Comparison of ENCODE assay signal across 1 cellular context in genomic region chr1:23790696-23791433, GRCh38.
A peak's percentile ranks its signal among the peaks of the same experiment; 100 is the strongest.
TF ChIP-seq lines count a peak whose summit lies in the region.

Gene LYPLA2 (plus strand): TSS chr1:23791145. CDS start chr1:23792683, 1,538 bp downstream.

TF ChIP-seq in K562, 482 proteins besides CTCF, POLR2A, EP300 and RAD21 (continued from another document and continues in another):
- TF ChIP-seq CUX1 (CRISPR knock-in tag; IDR thresholded peaks at IDR 0.05) (no peak), PURB (CRISPR knock-in tag; IDR thresholded peaks at IDR 0.05; ENCODE audit: low read depth) (no peak), PHF8 (IDR thresholded peaks at IDR 0.05; ENCODE audit: borderline replicate concordance, low read length) (peak; percentile 59; the same call in 1 of the 2 replicates), RBM39 (optimal IDR thresholded peaks at IDR 0.05; ENCODE audit: low read depth, low read length) (no peak), ZNF655 (CRISPR knock-in tag; IDR thresholded peaks at IDR 0.05) (no peak), NR2C2 (CRISPR knock-in tag; IDR thresholded peaks at IDR 0.05) (no peak), NR2C2 (tag; IDR thresholded peaks at IDR 0.05) (no peak; the same call in 1 of the 2 replicates), MTF1 (CRISPR knock-in tag; IDR thresholded peaks at IDR 0.05; ENCODE audit: borderline replicate concordance) (no peak), SP1 (CRISPR knock-in tag; IDR thresholded peaks at IDR 0.05) (peak; percentile 29; the same call in 1 of the 2 replicates), KDM2B (CRISPR knock-in tag; IDR thresholded peaks at IDR 0.05) (0 out of 2 replicates have a peak, but pooled peaks have one; percentile 22), XRCC5 (IDR thresholded peaks at IDR 0.05; ENCODE audit: low read depth, low read length) (0 out of 2 replicates have a peak, but pooled peaks have one; percentile 14), ATF3 (IDR thresholded peaks at IDR 0.05) (no peak), ATF3 (CRISPR knock-in tag; conservative IDR thresholded peaks at IDR 0.05) (no peak), ZNF121 (CRISPR knock-in tag; conservative IDR thresholded peaks at IDR 0.05) (no peak), HDAC8 (tag; IDR thresholded peaks at IDR 0.05) (no peak), SMARCE1 (IDR thresholded peaks at IDR 0.05) (no peak), ETS1 (conservative IDR thresholded peaks at IDR 0.05; ENCODE audit: control insufficient read depth, low read depth, low read length) (peak; percentile 75; the same call in 1 of the 2 replicates), POLR2H (tag; IDR thresholded peaks at IDR 0.05; ENCODE audit: low read depth) (peak; percentile 40), ZNF512 (tag; IDR thresholded peaks at IDR 0.05) (no peak), POLR2AphosphoS2 (IDR thresholded peaks at IDR 0.05; ENCODE audit: low read length) (no peak), SMARCA4 (IDR thresholded peaks at IDR 0.05) (no peak), SAFB2 (IDR thresholded peaks at IDR 0.05; ENCODE audit: borderline replicate concordance, low read depth, low read length, severe bottlenecking) (no peak), ZNF133 (CRISPR knock-in tag; IDR thresholded peaks at IDR 0.05) (no peak), DIDO1 (tag; IDR thresholded peaks at IDR 0.05; ENCODE audit: low read depth) (peak; percentile 79; the same call in 1 of the 2 replicates), BRD9 (IDR thresholded peaks at IDR 0.05; ENCODE audit: low read depth, partially characterized antibody) (peak; percentile 57), ZEB2 (IDR thresholded peaks at IDR 0.05) (no peak), TCFL5 (CRISPR knock-in tag; conservative IDR thresholded peaks at IDR 0.05) (no peak), MITF (IDR thresholded peaks at IDR 0.05) (no peak)
- TF ChIP-seq, protein P1, sequence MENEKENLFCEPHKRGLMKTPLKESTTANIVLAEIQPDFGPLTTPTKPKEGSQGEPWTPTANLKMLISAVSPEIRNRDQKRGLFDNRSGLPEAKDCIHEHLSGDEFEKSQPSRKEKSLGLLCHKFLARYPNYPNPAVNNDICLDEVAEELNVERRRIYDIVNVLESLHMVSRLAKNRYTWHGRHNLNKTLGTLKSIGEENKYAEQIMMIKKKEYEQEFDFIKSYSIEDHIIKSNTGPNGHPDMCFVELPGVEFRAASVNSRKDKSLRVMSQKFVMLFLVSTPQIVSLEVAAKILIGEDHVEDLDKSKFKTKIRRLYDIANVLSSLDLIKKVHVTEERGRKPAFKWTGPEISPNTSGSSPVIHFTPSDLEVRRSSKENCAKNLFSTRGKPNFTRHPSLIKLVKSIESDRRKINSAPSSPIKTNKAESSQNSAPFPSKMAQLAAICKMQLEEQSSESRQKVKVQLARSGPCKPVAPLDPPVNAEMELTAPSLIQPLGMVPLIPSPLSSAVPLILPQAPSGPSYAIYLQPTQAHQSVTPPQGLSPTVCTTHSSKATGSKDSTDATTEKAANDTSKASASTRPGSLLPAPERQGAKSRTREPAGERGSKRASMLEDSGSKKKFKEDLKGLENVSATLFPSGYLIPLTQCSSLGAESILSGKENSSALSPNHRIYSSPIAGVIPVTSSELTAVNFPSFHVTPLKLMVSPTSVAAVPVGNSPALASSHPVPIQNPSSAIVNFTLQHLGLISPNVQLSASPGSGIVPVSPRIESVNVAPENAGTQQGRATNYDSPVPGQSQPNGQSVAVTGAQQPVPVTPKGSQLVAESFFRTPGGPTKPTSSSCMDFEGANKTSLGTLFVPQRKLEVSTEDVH (IDR thresholded peaks at IDR 0.05; ENCODE audit: low read depth, partially characterized antibody): peak; percentile 98
- TF ChIP-seq, protein P2, sequence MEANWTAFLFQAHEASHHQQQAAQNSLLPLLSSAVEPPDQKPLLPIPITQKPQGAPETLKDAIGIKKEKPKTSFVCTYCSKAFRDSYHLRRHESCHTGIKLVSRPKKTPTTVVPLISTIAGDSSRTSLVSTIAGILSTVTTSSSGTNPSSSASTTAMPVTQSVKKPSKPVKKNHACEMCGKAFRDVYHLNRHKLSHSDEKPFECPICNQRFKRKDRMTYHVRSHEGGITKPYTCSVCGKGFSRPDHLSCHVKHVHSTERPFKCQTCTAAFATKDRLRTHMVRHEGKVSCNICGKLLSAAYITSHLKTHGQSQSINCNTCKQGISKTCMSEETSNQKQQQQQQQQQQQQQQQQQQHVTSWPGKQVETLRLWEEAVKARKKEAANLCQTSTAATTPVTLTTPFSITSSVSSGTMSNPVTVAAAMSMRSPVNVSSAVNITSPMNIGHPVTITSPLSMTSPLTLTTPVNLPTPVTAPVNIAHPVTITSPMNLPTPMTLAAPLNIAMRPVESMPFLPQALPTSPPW (CRISPR knock-in tag; IDR thresholded peaks at IDR 0.05): peak; percentile 95
- TF ChIP-seq, protein P3, sequence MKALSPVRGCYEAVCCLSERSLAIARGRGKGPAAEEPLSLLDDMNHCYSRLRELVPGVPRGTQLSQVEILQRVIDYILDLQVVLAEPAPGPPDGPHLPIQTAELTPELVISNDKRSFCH (CRISPR knock-in tag; IDR thresholded peaks at IDR 0.05): no peak
- TF ChIP-seq, protein P3 (tag; IDR thresholded peaks at IDR 0.05): peak; percentile 53; the same call in 1 of the 2 replicates
- TF ChIP-seq, protein P4, sequence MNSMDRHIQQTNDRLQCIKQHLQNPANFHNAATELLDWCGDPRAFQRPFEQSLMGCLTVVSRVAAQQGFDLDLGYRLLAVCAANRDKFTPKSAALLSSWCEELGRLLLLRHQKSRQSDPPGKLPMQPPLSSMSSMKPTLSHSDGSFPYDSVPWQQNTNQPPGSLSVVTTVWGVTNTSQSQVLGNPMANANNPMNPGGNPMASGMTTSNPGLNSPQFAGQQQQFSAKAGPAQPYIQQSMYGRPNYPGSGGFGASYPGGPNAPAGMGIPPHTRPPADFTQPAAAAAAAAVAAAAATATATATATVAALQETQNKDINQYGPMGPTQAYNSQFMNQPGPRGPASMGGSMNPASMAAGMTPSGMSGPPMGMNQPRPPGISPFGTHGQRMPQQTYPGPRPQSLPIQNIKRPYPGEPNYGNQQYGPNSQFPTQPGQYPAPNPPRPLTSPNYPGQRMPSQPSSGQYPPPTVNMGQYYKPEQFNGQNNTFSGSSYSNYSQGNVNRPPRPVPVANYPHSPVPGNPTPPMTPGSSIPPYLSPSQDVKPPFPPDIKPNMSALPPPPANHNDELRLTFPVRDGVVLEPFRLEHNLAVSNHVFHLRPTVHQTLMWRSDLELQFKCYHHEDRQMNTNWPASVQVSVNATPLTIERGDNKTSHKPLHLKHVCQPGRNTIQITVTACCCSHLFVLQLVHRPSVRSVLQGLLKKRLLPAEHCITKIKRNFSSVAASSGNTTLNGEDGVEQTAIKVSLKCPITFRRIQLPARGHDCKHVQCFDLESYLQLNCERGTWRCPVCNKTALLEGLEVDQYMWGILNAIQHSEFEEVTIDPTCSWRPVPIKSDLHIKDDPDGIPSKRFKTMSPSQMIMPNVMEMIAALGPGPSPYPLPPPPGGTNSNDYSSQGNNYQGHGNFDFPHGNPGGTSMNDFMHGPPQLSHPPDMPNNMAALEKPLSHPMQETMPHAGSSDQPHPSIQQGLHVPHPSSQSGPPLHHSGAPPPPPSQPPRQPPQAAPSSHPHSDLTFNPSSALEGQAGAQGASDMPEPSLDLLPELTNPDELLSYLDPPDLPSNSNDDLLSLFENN (IDR thresholded peaks at IDR 0.05; ENCODE audit: low read depth in 2 of 2, low read length in 2 of 2): no peak
- TF ChIP-seq, protein P5, sequence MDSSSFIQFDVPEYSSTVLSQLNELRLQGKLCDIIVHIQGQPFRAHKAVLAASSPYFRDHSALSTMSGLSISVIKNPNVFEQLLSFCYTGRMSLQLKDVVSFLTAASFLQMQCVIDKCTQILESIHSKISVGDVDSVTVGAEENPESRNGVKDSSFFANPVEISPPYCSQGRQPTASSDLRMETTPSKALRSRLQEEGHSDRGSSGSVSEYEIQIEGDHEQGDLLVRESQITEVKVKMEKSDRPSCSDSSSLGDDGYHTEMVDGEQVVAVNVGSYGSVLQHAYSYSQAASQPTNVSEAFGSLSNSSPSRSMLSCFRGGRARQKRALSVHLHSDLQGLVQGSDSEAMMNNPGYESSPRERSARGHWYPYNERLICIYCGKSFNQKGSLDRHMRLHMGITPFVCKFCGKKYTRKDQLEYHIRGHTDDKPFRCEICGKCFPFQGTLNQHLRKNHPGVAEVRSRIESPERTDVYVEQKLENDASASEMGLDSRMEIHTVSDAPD (CRISPR knock-in tag; IDR thresholded peaks at IDR 0.05): no peak
